ENCODE assay signal across 9 cellular contexts in the genomic region with DNA sequence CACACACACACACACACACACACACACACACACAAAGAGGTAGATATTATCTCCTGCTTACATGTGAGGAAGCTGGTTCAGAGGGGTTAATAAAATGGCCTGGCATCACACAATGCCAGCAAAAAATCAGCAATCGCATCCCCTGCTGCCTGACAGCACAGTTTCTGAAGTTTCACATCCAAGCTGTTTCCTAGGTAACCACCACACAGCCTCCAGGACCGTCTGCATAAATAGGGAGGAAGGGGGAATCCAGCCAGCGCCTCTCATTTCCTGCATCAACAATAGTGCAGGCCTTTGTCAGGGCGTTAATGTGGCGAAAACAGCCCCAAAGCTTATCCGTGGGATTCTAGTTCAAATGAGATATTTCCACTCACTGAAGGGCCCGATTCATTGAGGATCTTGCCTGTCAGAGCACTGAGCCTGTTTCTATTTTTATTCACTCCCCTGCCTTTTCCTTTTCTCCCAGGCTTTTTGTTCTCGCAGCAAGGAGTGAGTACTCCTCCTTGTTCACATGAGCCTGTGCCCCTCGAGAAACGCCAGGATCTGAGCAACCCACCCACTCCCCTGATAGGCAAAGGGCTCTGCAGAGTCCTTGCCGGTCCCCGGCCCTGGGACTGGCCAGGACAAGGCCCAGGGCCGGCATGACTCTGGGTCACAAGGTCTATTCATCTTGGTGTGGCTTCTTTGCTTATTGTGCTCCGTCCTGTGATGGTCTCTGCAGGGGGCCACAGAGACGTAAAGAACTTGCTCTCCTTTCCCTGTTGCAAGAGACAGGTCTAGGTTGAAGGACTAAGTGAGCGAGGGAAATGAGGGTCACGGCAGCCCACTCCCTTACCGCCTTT. TPM values are rescaled to one million over a fixed set of nuclear protein-coding genes. Genes with fewer than 3 reads are reported as not detected.
DNase-seq lines count a peak whose midpoint lies in the region; ATAC-seq lines count a peak whose summit lies in the region.
"Had no signal": no experiment of that assay in that cellular context is flagged by ENCODE, and none has a peak within 500 bp of the region (broad histone marks: within the 10 kb centered on the region; RNA-seq: fewer than 3 reads in every experiment).

No MANE protein-coding gene starts in this region.

- no peaks in the 10 kb centered on the region for H4K20me1 ChIP-seq in BLaER1

- H3K27ac ChIP-seq in BLaER1 (no peak overlapping the region), iPS-20b (ENCODE audit: low read length) (peak overlapping the region; percentile 55)

- H3K4me1 ChIP-seq in BLaER1: peaks cover 20% of the 10 kb centered on the region
- H3K4me1 ChIP-seq in iPS-20b (ENCODE audit: insufficient read depth, low read length): peaks cover 31% of the 10 kb centered on the region

- H3K9ac ChIP-seq in BLaER1 (no peak overlapping the region), iPS-20b (ENCODE audit: low read depth, low read length) (peak overlapping the region; percentile 74; the same call in 1 of the 2 replicates)

- H3K9me3 ChIP-seq in BLaER1 (peaks cover 9% of the 10 kb centered on the region), iPS-20b (ENCODE audit: insufficient read depth, low read depth, low read length) (no peaks in the 10 kb centered on the region; the same call in 1 of the 2 replicates)

- H3K4me3 ChIP-seq in BLaER1 (no peak overlapping the region), iPS-20b (ENCODE audit: low read length) (peak overlapping the region; percentile 37)

- H3K27me3 ChIP-seq in BLaER1: no peaks in the 10 kb centered on the region
- H3K27me3 ChIP-seq in iPS-20b (ENCODE audit: insufficient read depth, low read length): no peaks in the 10 kb centered on the region

- peak overlapping the region; percentile 33 for H3K4me2 ChIP-seq in BLaER1

- DNase-seq in HT1080 (ENCODE audit: low read depth): peak; percentile 27
- DNase-seq in amygdala (lab: John Stamatoyannopoulos, UW): peak in 51 of 56 donors; percentile 19 to 91 (median 66)
- no peak for DNase-seq in left colon
- no peak for DNase-seq in activated effector memory CD4-positive, alpha-beta T cell treated with anti-CD3 and anti-CD28 coated beads, Interleukin-2, amount 50 U/mL, for 16 hours
- DNase-seq: NCI-H510A treated with DMSO at 0.1 percent for 48 hours had no signal

- H3K36me3 ChIP-seq in BLaER1 (no peaks in the 10 kb centered on the region), iPS-20b (ENCODE audit: insufficient read depth, low read depth, low read length) (no peaks in the 10 kb centered on the region)

- ATAC-seq in HG03108 (IDR thresholded peaks at IDR 0.05; ENCODE audit: unreplicated experiment): no peak
- ATAC-seq in left colon: no peak
- ATAC-seq in HG03571 (IDR thresholded peaks at IDR 0.05; ENCODE audit: unreplicated experiment): no peak

- intact Hi-C loops in left colon (cut with DNase I, micrococcal nuclease): no loop called here

RNA-seq across cellular contexts. Expression of gene TUBB2B, which starts 32.7 kb away (rescaled TPM):
- 0.10 TPM in 1 of 2 replicates, not detected in the other for total RNA-seq in HT1080 (2014; rRNA removed; shearing (Covaris generic))
- polyA plus RNA-seq in HT1080 (2015; cell fraction: cytosol; rRNA removed): 1.3 and 1.4 TPM in 2 replicates
- polyA plus RNA-seq in HT1080 (2015; cell fraction: nucleus; rRNA removed): 0.68 and 1.4 TPM in 2 replicates
- 1 to 10 TPM; 1.2 to 2.7 TPM for total RNA-seq in left colon

RNA-seq across cellular contexts. Expression of gene TUBB2A, which starts 37.4 kb away (rescaled TPM):
- 106 and 118 TPM in 2 replicates for total RNA-seq in HT1080 (2014; rRNA removed; shearing (Covaris generic))
- polyA plus RNA-seq in HT1080 (2015; cell fraction: cytosol; rRNA removed): 62.3 and 70.3 TPM in 2 replicates
- 65.7 and 67.4 TPM in 2 replicates for polyA plus RNA-seq in HT1080 (2015; cell fraction: nucleus; rRNA removed)
- total RNA-seq in left colon: 10 to 100 TPM; 19.5 to 54.3 TPM

Comparison
In these comparisons a context has a peak if more than half of its experiments do, and no peak if none do; other contexts are left out.
1. DNase-seq: peak in HT1080 (single experiment) and amygdala (51 of 56); none in left colon (0 of 2) and activated effector memory CD4-positive, alpha-beta T cell treated with anti-CD3 and anti-CD28 coated beads, Interleukin-2, amount 50 U/mL, for 16 hours (single experiment).